Comparison of ENCODE assay signal across 11 cellular contexts in genomic region chr5:31194892-31195291, GRCh38. TPM values are rescaled to one million over a fixed set of nuclear protein-coding genes. Genes with fewer than 3 reads are reported as not detected.
A peak's percentile ranks its signal among the peaks of the same experiment; 100 is the strongest.
DNase-seq lines count a peak whose midpoint lies in the region; ATAC-seq and TF ChIP-seq lines count a peak whose summit lies in the region.
"Had no signal": no experiment of that assay in that cellular context is flagged by ENCODE, and none has a peak within 500 bp of the region (broad histone marks: within the 10 kb centered on the region; RNA-seq: fewer than 3 reads in every experiment).

No MANE protein-coding gene starts in this region.

- intact Hi-C loops in Calu3 (cut with micrococcal nuclease; ENCODE audit: unreplicated experiment) = loop anchor here (5.0 kb wide), 1 partner anchor 793 kb away; no protein-coding TSS in a partner anchor
- intact Hi-C loops in psoas muscle (cut with DNase I) = no loop called here

- POLR2A ChIA-PET in SK-N-SH (lab: Yijun Ruan, JAX) = no interaction called here

- H3K27ac Mint-ChIP-seq in Calu3 (ENCODE audit: unreplicated experiment) (no peak overlapping the region), immature natural killer cell (no peak overlapping the region)
- H3K27ac Mint-ChIP-seq: naive B cell had no signal

- no peak overlapping the region for H3K27ac ChIP-seq in SK-N-SH (ENCODE audit: low read depth in 2 of 2, low read length in 1 of 2)
- H3K27ac ChIP-seq in psoas muscle = no peak overlapping the region

- H3K9me3 Mint-ChIP-seq in Calu3 (ENCODE audit: low read depth, unreplicated experiment) = no peaks in the 10 kb centered on the region
- peaks cover 6 to 33% (median 15%) of the 10 kb centered on the region in 6 donors for H3K9me3 Mint-ChIP-seq in immature natural killer cell

- H2AFZ ChIP-seq in SK-N-SH (ENCODE audit: low read depth) = no peak overlapping the region

- H4K20me1 ChIP-seq in SK-N-SH (ENCODE audit: insufficient read depth) = no peaks in the 10 kb centered on the region

- H3K4me1 ChIP-seq in SK-N-SH (ENCODE audit: control insufficient read depth in 1 of 2, insufficient read depth in 2 of 2, low read depth in 1 of 2, low read length in 1 of 2) (peaks cover 0 to 3% of the 10 kb centered on the region in 2 experiments; a peak in 1 of 4 replicates), psoas muscle (no peaks in the 10 kb centered on the region)

- peak overlapping the region; percentile 84 for H3K4me2 ChIP-seq in SK-N-SH

- BruUV-seq in Calu3 (replicated peaks; lab: Mats Ljungman, UMichigan) = no TSS peak

- H3F3A ChIP-seq in SK-N-SH (replicated peaks; ENCODE audit: insufficient read depth) = peaks cover 8% of the 10 kb centered on the region

- H3K4me3 ChIP-seq in SK-N-SH (ENCODE audit: low read depth in 2 of 2, low read length in 1 of 2) = peak overlapping the region; percentile 43 to 63; a peak in 3 of 4 replicates
- peak overlapping the region; percentile 57 for H3K4me3 ChIP-seq in psoas muscle

- H3K27me3 Mint-ChIP-seq in Calu3 (ENCODE audit: unreplicated experiment) (peaks cover 43% of the 10 kb centered on the region), immature natural killer cell (ENCODE audit: low read depth in 3 of 3) (peaks cover 12 to 17% (median 14%) of the 10 kb centered on the region in 3 donors)

- H3K4me1 Mint-ChIP-seq in Calu3 (ENCODE audit: low read depth, unreplicated experiment) (peaks cover 18% of the 10 kb centered on the region), immature natural killer cell (peaks cover 0 to 4% of the 10 kb centered on the region in 2 donors)

- H3K36me3 Mint-ChIP-seq in Calu3 (ENCODE audit: insufficient read depth, unreplicated experiment) (peaks cover 8% of the 10 kb centered on the region), immature natural killer cell (peaks cover 0 to 5% (median 0%) of the 10 kb centered on the region in 3 donors)

- no peaks in the 10 kb centered on the region for H3K79me2 ChIP-seq in SK-N-SH (ENCODE audit: insufficient read depth)

- H3K4me3 Mint-ChIP-seq in Calu3 (ENCODE audit: low read depth, unreplicated experiment) = peak overlapping the region; percentile 63
- no peak overlapping the region for H3K4me3 Mint-ChIP-seq in immature natural killer cell

- TF ChIP-seq CTCF in Calu3 (IDR thresholded peaks at IDR 0.05; ENCODE audit: unreplicated experiment) = no peak
- TF ChIP-seq CTCF in SK-N-SH (IDR thresholded peaks at IDR 0.05) = no peak
- TF ChIP-seq CTCF in psoas muscle (IDR thresholded peaks at IDR 0.05) = no peak

- 12% methylated on average over 3 of the region's 4 CpGs for WGBS in SK-N-SH (ENCODE audit: low lambda C conversion rate)
- 18 to 27% (median 23%) methylated on average over 4 of the region's 4 CpGs for WGBS in psoas muscle, 3 donors

- no peak for TF ChIP-seq EP300 in SK-N-SH (IDR thresholded peaks at IDR 0.05; ENCODE audit: borderline replicate concordance in 1 of 2, low read depth in 1 of 2, low read length in 1 of 2)

- no peaks in the 10 kb centered on the region for H3K9me2 ChIP-seq in SK-N-SH

- no peak for DNase-seq in Calu3
- no peak for DNase-seq in SK-N-SH
- DNase-seq in hepatic stellate cell (ENCODE audit: low spot score) = peak; percentile 15
- DNase-seq in psoas muscle = no peak
- no peak for DNase-seq in H4 (ENCODE audit: low spot score)
- DNase-seq in cerebellar nuclear complex (lab: John Stamatoyannopoulos, UW) = no peak
- DNase-seq in immature natural killer cell = no peak
- DNase-seq in amniotic stem cell (lab: John Stamatoyannopoulos, UW) = no peak
- DNase-seq: activated CD4-positive, alpha-beta T cell treated with anti-CD3 and anti-CD28 coated beads, Interleukin-2, amount 50 U/mL, for 4 hours; DMS79 treated with DMSO at 0.1 percent for 48 hours; naive B cell had no signal

- peaks cover 39% of the 10 kb centered on the region for H3K27me3 ChIP-seq in SK-N-SH (ENCODE audit: insufficient read depth)
- H3K27me3 ChIP-seq in psoas muscle (ENCODE audit: insufficient read depth in 3 of 3, low read length in 2 of 3) = peaks cover 5 to 40% (median 7%) of the 10 kb centered on the region in 3 donors

- CTCF ChIA-PET in Calu3 (lab: Charles Lee) = no interaction called here
- CTCF ChIA-PET in SK-N-SH (lab: Yijun Ruan, JAX) = interaction anchor here (1.2 to 3.9 kb wide), 3 partner anchors 8 to 12 kb away, joined by 3 to 19 read pairs (median 4); no protein-coding TSS in a partner anchor

- TF ChIP-seq RAD21 in SK-N-SH (IDR thresholded peaks at IDR 0.05; ENCODE audit: low read length) = no peak

- H3K9ac ChIP-seq in SK-N-SH = no peak overlapping the region

- H3K36me3 ChIP-seq in SK-N-SH (replicated peaks in 1 of 2; ENCODE audit: control insufficient read depth in 1 of 2, insufficient read depth in 2 of 2, low read length in 1 of 2) (no peaks in the 10 kb centered on the region), psoas muscle (ENCODE audit: insufficient read depth in 1 of 2, low read depth in 1 of 2) (no peaks in the 10 kb centered on the region)

- ATAC-seq in psoas muscle = no peak

- no peaks in the 10 kb centered on the region for H3K9me3 ChIP-seq in SK-N-SH
- no peaks in the 10 kb centered on the region for H3K9me3 ChIP-seq in psoas muscle

TF ChIP-seq in SK-N-SH, 30 proteins besides CTCF, POLR2A, EP300 and RAD21:
- TF ChIP-seq GABPA (IDR thresholded peaks at IDR 0.05; ENCODE audit: low read depth) = no peak
- TF ChIP-seq FOSL2 (IDR thresholded peaks at IDR 0.05; ENCODE audit: borderline replicate concordance, low read depth) = no peak
- no peak for TF ChIP-seq FOXM1 (IDR thresholded peaks at IDR 0.05; ENCODE audit: low read depth)
- TF ChIP-seq TCF12 (IDR thresholded peaks at IDR 0.05) = no peak
- TF ChIP-seq MEF2A (IDR thresholded peaks at IDR 0.05; ENCODE audit: borderline replicate concordance, low read depth) = no peak
- TF ChIP-seq USF1 (IDR thresholded peaks at IDR 0.05; ENCODE audit: borderline replicate concordance, low read depth) = no peak
- no peak for TF ChIP-seq MAX (IDR thresholded peaks at IDR 0.05; ENCODE audit: low read depth)

RNA-seq across cellular contexts. Expression of gene CDH6, which starts 1.4 kb away (rescaled TPM):
- total RNA-seq in Calu3 (2022) (2.3 and 3.8 TPM in 2 replicates), psoas muscle (1 to 10 TPM in 2 of 4 donors, under 1 TPM in 2; 0.74 to 3.4 (median 1.3) TPM)
- polyA plus RNA-seq in SK-N-SH (2012; rRNA removed) (1.1 and 1.4 TPM in 2 replicates), psoas muscle (under 1 TPM; 0.30 to 0.77 (median 0.47) TPM), immature natural killer cell (not detected)
- 0.93 and 0.96 TPM in 2 replicates for polyA plus RNA-seq in SK-N-SH (2012; cell fraction: cytosol; rRNA removed)
- polyA plus RNA-seq in SK-N-SH (2012; cell fraction: nucleus; rRNA removed) = 0.42 and 0.94 TPM in 2 replicates
- total RNA-seq in H4 (2014; rRNA removed; shearing (Covaris generic)) = 65.1 and 70.2 TPM in 2 replicates

Comparison
In these comparisons a context has a peak if more than half of its experiments do, and no peak if none do; other contexts are left out.
1. RNA of gene CDH6, which starts 1.4 kb away (total RNA-seq): 65.1 to 70.2 TPM in H4; 2.3 to 3.8 TPM in Calu3 and 0.74 to 3.4 TPM in psoas muscle; every median in the first group is over 10 times any median in the second.